In genomic region chr5:73596705-73597328, GRCh38 we compare ENCODE assay signal across 1 cellular context.
A peak's percentile ranks its signal among the peaks of the same experiment; 100 is the strongest.
TF ChIP-seq lines count a peak whose summit lies in the region.

No MANE protein-coding gene starts in this region.

TF ChIP-seq in K562, 482 proteins besides CTCF, POLR2A, EP300 and RAD21 (continued from another document):
- TF ChIP-seq CTCFL (IDR thresholded peaks at IDR 0.05; ENCODE audit: borderline replicate concordance, insufficient read depth, low read depth, low read length, poor library complexity, severe bottlenecking) (peak; percentile 76), EHMT2 (IDR thresholded peaks at IDR 0.05) (0 out of 2 replicates have a peak, but pooled peaks have one; percentile 25), SNIP1 (IDR thresholded peaks at IDR 0.05; ENCODE audit: low read depth) (no peak), XRCC4 (IDR thresholded peaks at IDR 0.05; ENCODE audit: extremely low read depth, insufficient read depth, insufficient read length) (no peak)
